Comparison of ENCODE assay signal across 18 cellular contexts in the genomic region with DNA sequence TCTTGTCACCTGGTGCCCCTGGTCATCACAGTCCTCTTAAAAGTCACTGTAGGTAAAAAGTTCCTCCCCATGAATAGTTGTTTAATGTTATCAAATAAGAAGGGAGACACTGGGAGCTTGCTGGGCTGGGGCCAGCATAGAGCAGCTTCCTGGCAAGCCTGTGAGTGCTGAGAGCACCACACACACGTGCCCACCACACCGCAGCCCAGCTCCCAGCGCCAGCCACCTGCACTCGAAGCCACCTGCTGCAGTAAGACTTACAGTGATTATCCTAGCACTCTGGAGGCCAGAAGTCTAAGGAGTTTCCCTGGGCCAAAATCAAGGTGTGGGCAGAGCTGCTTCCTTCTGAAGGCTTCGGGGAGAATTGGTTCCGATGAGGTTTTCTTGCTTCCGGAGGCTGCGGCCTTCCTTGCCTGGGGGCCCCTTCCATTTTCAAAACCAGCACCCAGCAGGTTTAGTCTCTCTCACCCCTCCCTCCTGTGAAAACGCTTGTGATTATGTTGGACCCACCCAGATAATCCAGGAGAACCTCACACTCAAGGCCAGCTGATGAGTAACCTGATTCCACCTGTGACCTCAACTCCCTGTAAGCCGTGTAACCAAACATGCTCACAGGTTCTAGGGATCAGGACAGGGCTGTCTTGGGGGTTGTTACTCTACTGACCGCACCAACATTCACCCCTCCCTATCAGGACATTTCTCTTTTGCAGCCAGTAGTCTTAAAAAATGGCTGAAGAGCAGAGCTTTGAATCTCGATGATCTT.
"Had no signal": no experiment of that assay in that cellular context is flagged by ENCODE, and none has a peak within 500 bp of the region (broad histone marks: within the 10 kb centered on the region; RNA-seq: fewer than 3 reads in every experiment).

No MANE protein-coding gene starts in this region.

- ATAC-seq: effector memory CD8-positive, alpha-beta T cell; gastroesophageal sphincter; mucosa of descending colon; naive thymus-derived CD8-positive, alpha-beta T cell; stimulated activated naive B cell treated with anti-CD40 and anti-IgM and Interleukin-4, amounts not matched to agents 10 μg/mL and 1 μg/mL and 100 μg/mL, for 72 hours; stimulated activated naive CD8-positive, alpha-beta T cell treated with anti-CD3 and anti-CD28 coated beads, Interleukin-15, amount 100 ng/mL, for 72 hours had no signal

- H3K9me3 ChIP-seq: mucosa of descending colon, transverse colon had no signal

- H3K36me3 ChIP-seq: esophagus squamous epithelium, gastroesophageal sphincter, right atrium auricular region, sigmoid colon, thoracic aorta, transverse colon had no signal

- H3K27ac ChIP-seq: epithelial cell of prostate, esophagus squamous epithelium, gastroesophageal sphincter, right atrium auricular region, sigmoid colon, skin epidermis, thoracic aorta, transverse colon had no signal

- H3K27me3 ChIP-seq: right atrium auricular region, transverse colon had no signal

- H3K4me3 ChIP-seq: esophagus squamous epithelium, gastroesophageal sphincter, mucosa of descending colon, right atrium auricular region, sigmoid colon, skin epidermis, thoracic aorta, transverse colon had no signal

- DNase-seq: effector memory CD8-positive, alpha-beta T cell; esophagus squamous epithelium; foreskin fibroblast; glutamatergic neuron; left colon; mucosa of descending colon; naive thymus-derived CD8-positive, alpha-beta T cell; sigmoid colon; stimulated activated CD4-positive, alpha-beta T cell treated with anti-CD3 and anti-CD28 coated beads, Interleukin-2, amount 100 ng/mL, for 24 hours; stimulated activated CD4-positive, alpha-beta T cell treated with anti-CD3 and anti-CD28 coated beads, Interleukin-4, amount 100 ng/mL, for 4 hours; stimulated activated naive B cell treated with anti-CD40 and anti-IgM and Interleukin-4, amounts not matched to agents 10 μg/mL and 1 μg/mL and 100 μg/mL, for 72 hours; stimulated activated naive CD8-positive, alpha-beta T cell treated with anti-CD3 and anti-CD28 coated beads, Interleukin-15, amount 100 ng/mL, for 72 hours; transverse colon had no signal

- H3K4me1 ChIP-seq: esophagus squamous epithelium, gastroesophageal sphincter, transverse colon had no signal
